In genomic region chr7:70457477-70458194, GRCh38 we compare ENCODE assay signal across 24 cellular contexts.
DNase-seq lines count a peak whose midpoint lies in the region; ATAC-seq, FAIRE-seq and TF ChIP-seq lines count a peak whose summit lies in the region.
"Had no signal": no experiment of that assay in that cellular context is flagged by ENCODE, and none has a peak within 500 bp of the region (broad histone marks: within the 10 kb centered on the region; RNA-seq: fewer than 3 reads in every experiment).

No MANE protein-coding gene starts in this region.

- H3K27ac Mint-ChIP-seq in GM23338, result no peak overlapping the region
- peak overlapping the region; percentile 85 for H3K27ac Mint-ChIP-seq in astrocyte (ENCODE audit: unreplicated experiment)
- H3K27ac Mint-ChIP-seq in memory B cell, result peak overlapping the region; percentile 84
- H3K27ac Mint-ChIP-seq in stimulated activated effector memory CD8-positive, alpha-beta T cell treated with anti-CD3 and anti-CD28 coated beads, Interleukin-12 subunit alpha, Interleukin-12 subunit beta, amount 100 ng/mL, for 72 hours, result peak overlapping the region; percentile 54
- H3K27ac Mint-ChIP-seq: activated T-cell treated with anti-CD3 and anti-CD28 coated beads, Interleukin-2, amount 50 U/mL, for 24 hours had no signal

- peaks cover 5% of the 10 kb centered on the region for H3K27me3 Mint-ChIP-seq in GM23338 (ENCODE audit: insufficient read depth, low read depth, poor library complexity)
- H3K27me3 Mint-ChIP-seq in astrocyte (ENCODE audit: low read depth, unreplicated experiment), result no peaks in the 10 kb centered on the region
- H3K27me3 Mint-ChIP-seq in memory B cell, result no peaks in the 10 kb centered on the region
- H3K27me3 Mint-ChIP-seq: activated naive CD4-positive, alpha-beta T cell treated with anti-CD3 and anti-CD28 coated beads, Interleukin-2, amount 10 ng/mL, durations not matched to agents 7 days and 5 days; activated T-cell treated with anti-CD3 and anti-CD28 coated beads, Interleukin-2, amount 50 U/mL, for 24 hours; T-cell had no signal

- ATAC-seq in GM23338 (peak; percentile 67), memory B cell (ENCODE audit: low read depth) (no peak), HG03378 (IDR thresholded peaks at IDR 0.05; ENCODE audit: unreplicated experiment) (no peak)
- ATAC-seq in stimulated activated effector memory CD8-positive, alpha-beta T cell treated with anti-CD3 and anti-CD28 coated beads, Interleukin-12 subunit alpha, Interleukin-12 subunit beta, amount 100 ng/mL, for 72 hours, result no peak
- ATAC-seq: gastrocnemius medialis, HepG2 had no signal

- H3K4me2 ChIP-seq in GM23338 (no peak overlapping the region), astrocyte (ENCODE audit: low read length) (no peak overlapping the region)

- no peaks in the 10 kb centered on the region for H3K27me3 ChIP-seq in GM23338 (ENCODE audit: insufficient read depth)
- H3K27me3 ChIP-seq in astrocyte (ENCODE audit: insufficient read depth, low read length), result no peaks in the 10 kb centered on the region
- H3K27me3 ChIP-seq: ascending aorta, gastrocnemius medialis, MG63, spleen had no signal

- H3K4me1 Mint-ChIP-seq in GM23338 (peaks cover 10% of the 10 kb centered on the region), astrocyte (ENCODE audit: low read depth, unreplicated experiment) (peaks cover 25% of the 10 kb centered on the region), memory B cell (peaks cover 33% of the 10 kb centered on the region)
- H3K4me1 Mint-ChIP-seq in stimulated activated effector memory CD8-positive, alpha-beta T cell treated with anti-CD3 and anti-CD28 coated beads, Interleukin-12 subunit alpha, Interleukin-12 subunit beta, amount 100 ng/mL, for 72 hours, result peaks cover 17% of the 10 kb centered on the region

- H3K9me3 ChIP-seq in astrocyte (ENCODE audit: insufficient read depth, low read depth, low read length), result peaks cover 2% of the 10 kb centered on the region
- H3K9me3 ChIP-seq: ascending aorta, gastrocnemius medialis, MG63, spleen had no signal

- H3K27ac ChIP-seq in GM23338 (ENCODE audit: low read depth) (no peak overlapping the region), astrocyte (ENCODE audit: low read depth, low read length) (no peak overlapping the region)
- H3K27ac ChIP-seq: ascending aorta, coronary artery, epithelial cell of prostate, gastrocnemius medialis, GM23248 had no signal

- H3K36me3 ChIP-seq in GM23338 (ENCODE audit: insufficient read depth), result no peaks in the 10 kb centered on the region
- no peaks in the 10 kb centered on the region for H3K36me3 ChIP-seq in astrocyte (ENCODE audit: insufficient read depth, low read length)
- H3K36me3 ChIP-seq: ascending aorta, gastrocnemius medialis, MG63, spleen had no signal

- H3K4me1 ChIP-seq in GM23338 (ENCODE audit: insufficient read depth), result no peaks in the 10 kb centered on the region; the same call in 1 of the 2 replicates
- H3K4me1 ChIP-seq in astrocyte (ENCODE audit: insufficient read depth, low read length), result peaks cover 11% of the 10 kb centered on the region
- H3K4me1 ChIP-seq: ascending aorta, gastrocnemius medialis had no signal

- H3K36me3 Mint-ChIP-seq in GM23338 (ENCODE audit: low read depth), result no peaks in the 10 kb centered on the region
- H3K36me3 Mint-ChIP-seq in astrocyte (ENCODE audit: low read depth, unreplicated experiment), result peaks cover 8% of the 10 kb centered on the region
- H3K36me3 Mint-ChIP-seq in memory B cell, result peaks cover 2% of the 10 kb centered on the region
- no peaks in the 10 kb centered on the region for H3K36me3 Mint-ChIP-seq in stimulated activated effector memory CD8-positive, alpha-beta T cell treated with anti-CD3 and anti-CD28 coated beads, Interleukin-12 subunit alpha, Interleukin-12 subunit beta, amount 100 ng/mL, for 72 hours
- H3K36me3 Mint-ChIP-seq: activated naive CD4-positive, alpha-beta T cell treated with anti-CD3 and anti-CD28 coated beads, Interleukin-2, amount 10 ng/mL, durations not matched to agents 7 days and 5 days; T-cell had no signal

- H3K4me3 ChIP-seq in GM23338, result no peak overlapping the region
- H3K4me3 ChIP-seq in astrocyte (ENCODE audit: insufficient read depth, low read depth, low read length), result no peak overlapping the region
- H3K4me3 ChIP-seq: ascending aorta, coronary artery, gastrocnemius medialis, GM23248, MG63, spleen had no signal

- H3K9me3 Mint-ChIP-seq in GM23338 (no peaks in the 10 kb centered on the region), astrocyte (ENCODE audit: unreplicated experiment) (peaks cover 6% of the 10 kb centered on the region), memory B cell (no peaks in the 10 kb centered on the region)
- no peaks in the 10 kb centered on the region for H3K9me3 Mint-ChIP-seq in stimulated activated effector memory CD8-positive, alpha-beta T cell treated with anti-CD3 and anti-CD28 coated beads, Interleukin-12 subunit alpha, Interleukin-12 subunit beta, amount 100 ng/mL, for 72 hours
- H3K9me3 Mint-ChIP-seq: activated T-cell treated with anti-CD3 and anti-CD28 coated beads, Interleukin-2, amount 50 U/mL, for 24 hours; T-cell had no signal

- TF ChIP-seq CTCF in GM23338 (conservative IDR thresholded peaks at IDR 0.05; ENCODE audit: low read depth in 2 of 2) (no peak), astrocyte (IDR thresholded peaks at IDR 0.05; ENCODE audit: insufficient read depth, low read depth, low read length) (no peak)

- no peaks in the 10 kb centered on the region for H3K9me2 ChIP-seq in GM23338 (ENCODE audit: insufficient read depth)

- DNase-seq in GM23338 (ENCODE audit: low spot score) (no peak), astrocyte (ENCODE audit: low read depth) (peak; percentile 23), memory B cell (ENCODE audit: low spot score in 2 of 2) (no peak), H54 (ENCODE audit: insufficient read length, low spot score) (no peak), inferior parietal cortex (ENCODE audit: extremely low spot score) (no peak), NCI-H187 treated with DMSO at 0.1 percent for 48 hours (lab: John Stamatoyannopoulos, UW) (no peak)
- DNase-seq in stimulated activated effector memory CD8-positive, alpha-beta T cell treated with anti-CD3 and anti-CD28 coated beads, Interleukin-12 subunit alpha, Interleukin-12 subunit beta, amount 100 ng/mL, for 72 hours (ENCODE audit: low spot score in 2 of 2), result no peak
- DNase-seq: activated CD4-positive, alpha-beta T cell treated with anti-CD3 and anti-CD28 coated beads, Interleukin-2, amount 50 U/mL, for 4 hours; activated T-cell treated with anti-CD3 and anti-CD28 coated beads, Interleukin-2, amount 50 U/mL, for 24 hours; AML-193; gastrocnemius medialis; GM23248; MG63; NCI-H1694 treated with DMSO at 0.1 percent for 48 hours; NK-92 treated with Interleukin-12 subunit alpha and Interleukin-12 subunit beta, amount 100 ng/mL, for 24 hours; spleen; stimulated activated CD8-positive, alpha-beta memory T cell treated with anti-CD3 and anti-CD28 coated beads, Interleukin-4, amount 100 ng/mL, for 48 hours had no signal

- H3K79me2 ChIP-seq in GM23338 (replicated peaks; ENCODE audit: insufficient read depth) (no peaks in the 10 kb centered on the region), astrocyte (ENCODE audit: insufficient read depth, low read length) (no peaks in the 10 kb centered on the region)

- no peak for FAIRE-seq in astrocyte (lab: Jason Lieb, UNC)
- no peak for FAIRE-seq in H54 (lab: Jason Lieb, UNC)
- FAIRE-seq: HepG2 had no signal

- TF ChIP-seq POLR2A in H54 (IDR thresholded peaks at IDR 0.05; ENCODE audit: low read depth, low read length), result no peak

- no peaks in the 10 kb centered on the region for H3F3A ChIP-seq in GM23338 (replicated peaks; ENCODE audit: low read depth)

- H4K20me1 ChIP-seq in GM23338 (replicated peaks; ENCODE audit: insufficient read depth) (no peaks in the 10 kb centered on the region), astrocyte (ENCODE audit: insufficient read depth, low read length) (no peaks in the 10 kb centered on the region)

- H3K4me3 Mint-ChIP-seq in GM23338 (no peak overlapping the region), astrocyte (ENCODE audit: unreplicated experiment) (no peak overlapping the region), memory B cell (no peak overlapping the region)
- no peak overlapping the region for H3K4me3 Mint-ChIP-seq in stimulated activated effector memory CD8-positive, alpha-beta T cell treated with anti-CD3 and anti-CD28 coated beads, Interleukin-12 subunit alpha, Interleukin-12 subunit beta, amount 100 ng/mL, for 72 hours
- H3K4me3 Mint-ChIP-seq: activated naive CD4-positive, alpha-beta T cell treated with anti-CD3 and anti-CD28 coated beads, Interleukin-2, amount 10 ng/mL, durations not matched to agents 7 days and 5 days; activated T-cell treated with anti-CD3 and anti-CD28 coated beads, Interleukin-2, amount 50 U/mL, for 24 hours had no signal

- H3K9ac ChIP-seq in astrocyte (ENCODE audit: low read length), result no peak overlapping the region
- H3K9ac ChIP-seq: GM23248 had no signal

- H2AFZ ChIP-seq in GM23338, result no peak overlapping the region
- no peak overlapping the region for H2AFZ ChIP-seq in astrocyte (ENCODE audit: low read depth, low read length)
- H2AFZ ChIP-seq: GM23248 had no signal

TF ChIP-seq in GM23338, 12 proteins besides CTCF, POLR2A, EP300 and RAD21 (continues in another document):
- TF ChIP-seq ZNF114 (CRISPR knock-in tag; IDR thresholded peaks at IDR 0.05), result no peak
- TF ChIP-seq EZH2 (IDR thresholded peaks at IDR 0.05; ENCODE audit: low read depth, unreplicated experiment), result no peak
- no peak for TF ChIP-seq JUNB (IDR thresholded peaks at IDR 0.05; ENCODE audit: unreplicated experiment)
- TF ChIP-seq ZNF331 (CRISPR knock-in tag; IDR thresholded peaks at IDR 0.05; ENCODE audit: low read depth), result no peak
